21 cellular contexts compared by ENCODE assay signal in the genomic region with DNA sequence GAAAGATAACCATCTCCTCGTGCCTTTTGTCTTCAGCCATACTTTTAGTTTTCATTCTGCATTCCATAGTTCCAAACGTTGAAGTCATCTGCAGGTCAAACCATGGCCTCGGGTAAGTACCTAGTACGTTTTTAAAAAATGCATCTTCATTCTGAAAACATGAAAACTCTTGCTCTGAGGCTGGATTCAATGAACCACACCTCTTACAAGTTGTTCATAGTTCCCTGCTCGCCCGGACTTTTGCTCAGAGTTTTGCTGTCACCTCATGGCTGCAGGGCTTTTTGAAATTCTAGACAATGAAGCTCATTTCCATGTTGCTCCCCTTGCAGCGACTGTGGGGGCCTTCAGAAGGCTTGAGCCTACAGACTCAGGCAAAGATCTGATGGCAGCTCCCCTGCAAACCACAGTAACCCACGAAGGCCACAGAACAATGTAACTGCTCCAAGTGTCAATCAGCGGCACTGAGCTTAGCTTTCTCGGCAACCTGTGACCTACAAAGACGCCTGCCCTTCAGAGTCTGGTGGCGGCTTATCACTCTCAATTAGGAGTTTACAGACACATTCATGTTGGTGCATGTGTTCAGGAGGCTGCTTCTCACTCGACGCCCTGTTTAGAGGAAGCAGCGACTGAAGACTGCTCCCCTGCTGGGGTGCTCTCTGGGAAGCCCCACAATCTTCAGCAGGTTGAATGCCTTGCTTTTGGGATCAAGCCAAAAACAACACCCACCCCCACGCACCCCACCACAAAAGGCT.
DNase-seq lines count a peak whose midpoint lies in the region; ATAC-seq, FAIRE-seq and TF ChIP-seq lines count a peak whose summit lies in the region.
"Had no signal": no experiment of that assay in that cellular context is flagged by ENCODE, and none has a peak within 500 bp of the region (broad histone marks: within the 10 kb centered on the region; RNA-seq: fewer than 3 reads in every experiment).

No MANE protein-coding gene starts in this region.

- H3K27ac ChIP-seq in breast epithelium (peak overlapping the region; percentile 19 to 50), SJCRH30 (peak overlapping the region; percentile 14; the same call in 1 of the 2 replicates), small intestine (ENCODE audit: low read depth in 1 of 2, low read length in 1 of 2) (no peak overlapping the region)
- H3K27ac ChIP-seq: sigmoid colon, SK-N-MC had no signal

- no peaks in the 10 kb centered on the region for H3K36me3 Mint-ChIP-seq in MCF 10A (ENCODE audit: insufficient read depth, unreplicated experiment)
- no peaks in the 10 kb centered on the region for H3K36me3 Mint-ChIP-seq in stimulated activated effector memory CD8-positive, alpha-beta T cell treated with anti-CD3 and anti-CD28 coated beads, Interleukin-12 subunit alpha, Interleukin-12 subunit beta, amount 100 ng/mL, for 72 hours
- H3K36me3 Mint-ChIP-seq: activated CD4-positive, alpha-beta memory T cell treated with anti-CD3 and anti-CD28 coated beads for 36 hours; natural killer cell had no signal

- BruUV-seq in MCF 10A (replicated peaks; lab: Mats Ljungman, UMichigan) = no TSS peak

- peak; percentile 28 for ATAC-seq in esophagus mucosa
- ATAC-seq in stimulated activated effector memory CD8-positive, alpha-beta T cell treated with anti-CD3 and anti-CD28 coated beads, Interleukin-12 subunit alpha, Interleukin-12 subunit beta, amount 100 ng/mL, for 72 hours = no peak
- ATAC-seq: activated T-helper 17 cell treated with anti-CD3 and anti-CD28 coated beads, Interleukin-2, amount 50 U/mL, for 72 hours; stimulated activated memory B cell treated with anti-CD40 and anti-IgM and Interleukin-4, amounts not matched to agents 10 μg/mL and 1 μg/mL and 100 μg/mL, for 72 hours had no signal

- no peak for FAIRE-seq in small intestine (lab: Jason Lieb, UNC)
- FAIRE-seq: urothelium cell line had no signal

- H3K27ac Mint-ChIP-seq in MCF 10A (ENCODE audit: low read depth, unreplicated experiment) = no peak overlapping the region
- no peak overlapping the region for H3K27ac Mint-ChIP-seq in stimulated activated effector memory CD8-positive, alpha-beta T cell treated with anti-CD3 and anti-CD28 coated beads, Interleukin-12 subunit alpha, Interleukin-12 subunit beta, amount 100 ng/mL, for 72 hours
- H3K27ac Mint-ChIP-seq: activated CD4-positive, alpha-beta memory T cell treated with anti-CD3 and anti-CD28 coated beads for 36 hours; activated T-helper 17 cell treated with anti-CD3 and anti-CD28 coated beads, Interleukin-2, amount 50 U/mL, for 72 hours; natural killer cell; stimulated activated memory B cell treated with anti-CD40 and anti-IgM and Interleukin-4, amounts not matched to agents 10 μg/mL and 1 μg/mL and 100 μg/mL, for 72 hours had no signal

- H3K27me3 ChIP-seq in breast epithelium = no peaks in the 10 kb centered on the region
- no peaks in the 10 kb centered on the region for H3K27me3 ChIP-seq in SJCRH30
- H3K27me3 ChIP-seq in small intestine (ENCODE audit: control insufficient read depth in 2 of 2, insufficient read depth in 2 of 2, low read length in 2 of 2) = no peaks in the 10 kb centered on the region
- H3K27me3 ChIP-seq: sigmoid colon had no signal

- DNase-seq in breast epithelium (ENCODE audit: low spot score in 2 of 2) (peak in 1 of 2 donors; percentile 45), MCF 10A (ENCODE audit: unreplicated experiment) (no peak), SJCRH30 (peak; percentile 17 to 50), cerebellar nuclear complex (lab: John Stamatoyannopoulos, UW) (no peak), NCI-H446 treated with DMSO at 0.1 percent for 48 hours (lab: John Stamatoyannopoulos, UW) (no peak), small intestine (no peak)
- no peak for DNase-seq in stimulated activated effector memory CD8-positive, alpha-beta T cell treated with anti-CD3 and anti-CD28 coated beads, Interleukin-12 subunit alpha, Interleukin-12 subunit beta, amount 100 ng/mL, for 72 hours (ENCODE audit: low spot score in 2 of 2)
- DNase-seq: activated CD4-positive, alpha-beta memory T cell treated with anti-CD3 and anti-CD28 coated beads for 36 hours; aorta; Caco-2; HCEC 1CT; natural killer cell; NCI-H2107; NK-92 treated with Interleukin-12 subunit alpha and Interleukin-12 subunit beta, amount 100 ng/mL, for 24 hours; sigmoid colon; stimulated activated CD4-positive, alpha-beta T cell treated with anti-CD3 and anti-CD28 coated beads, Interleukin-4, amount 100 ng/mL, for 24 hours had no signal

- intact Hi-C loops in breast epithelium (cut with DNase I; ENCODE audit: low total_unique reads) (loop anchor here (5.0 kb wide), 1 partner anchor 861 kb away; no protein-coding TSS in a partner anchor), MCF 10A (cut with micrococcal nuclease) (no loop called here)

- H3K4me3 ChIP-seq in breast epithelium = no peak overlapping the region
- H3K4me3 ChIP-seq in SJCRH30 = no peak overlapping the region
- H3K4me3 ChIP-seq in small intestine (ENCODE audit: low read depth in 1 of 2, low read length in 2 of 2) = no peak overlapping the region
- H3K4me3 ChIP-seq: sigmoid colon, SK-N-MC had no signal

- TF ChIP-seq CTCF in breast epithelium (IDR thresholded peaks at IDR 0.05) (no peak), MCF 10A (IDR thresholded peaks at IDR 0.05; ENCODE audit: unreplicated experiment) (no peak)

- H3K9me3 ChIP-seq in breast epithelium (no peaks in the 10 kb centered on the region), SJCRH30 (replicated peaks) (no peaks in the 10 kb centered on the region), small intestine (ENCODE audit: control insufficient read depth, low read depth) (no peaks in the 10 kb centered on the region)
- H3K9me3 ChIP-seq: Caco-2, sigmoid colon had no signal

- POLR2A ChIA-PET in MCF 10A (lab: Yijun Ruan, JAX) = interaction anchor here (1.0 to 1.4 kb wide), 3 partner anchors 14 to 61 kb away, joined by 3 to 4 read pairs (median 4); a partner anchor contains a TSS

- H3K4me1 ChIP-seq in breast epithelium (no peaks in the 10 kb centered on the region), SJCRH30 (peaks cover 12% of the 10 kb centered on the region; the same call in 1 of the 2 replicates), small intestine (ENCODE audit: control insufficient read depth in 2 of 2, insufficient read depth in 1 of 2, low read depth in 1 of 2, low read length in 1 of 2) (no peaks in the 10 kb centered on the region)
- H3K4me1 ChIP-seq: Caco-2, sigmoid colon had no signal

- no peak for TF ChIP-seq POLR2A in breast epithelium (IDR thresholded peaks at IDR 0.05)

- no peak overlapping the region for H3K4me3 Mint-ChIP-seq in MCF 10A (ENCODE audit: unreplicated experiment)
- H3K4me3 Mint-ChIP-seq in stimulated activated effector memory CD8-positive, alpha-beta T cell treated with anti-CD3 and anti-CD28 coated beads, Interleukin-12 subunit alpha, Interleukin-12 subunit beta, amount 100 ng/mL, for 72 hours = no peak overlapping the region
- H3K4me3 Mint-ChIP-seq: activated CD4-positive, alpha-beta memory T cell treated with anti-CD3 and anti-CD28 coated beads for 36 hours; activated T-helper 17 cell treated with anti-CD3 and anti-CD28 coated beads, Interleukin-2, amount 50 U/mL, for 72 hours; natural killer cell; stimulated activated memory B cell treated with anti-CD40 and anti-IgM and Interleukin-4, amounts not matched to agents 10 μg/mL and 1 μg/mL and 100 μg/mL, for 72 hours had no signal

- CTCF ChIA-PET in MCF 10A (lab: Yijun Ruan, JAX) = interaction anchor here (1.1 to 1.4 kb wide), 2 partner anchors 14 to 63 kb away, joined by 5 read pairs; no protein-coding TSS in a partner anchor

- no peaks in the 10 kb centered on the region for H3K27me3 Mint-ChIP-seq in MCF 10A (ENCODE audit: insufficient read depth, unreplicated experiment)
- H3K27me3 Mint-ChIP-seq: activated CD4-positive, alpha-beta memory T cell treated with anti-CD3 and anti-CD28 coated beads for 36 hours; activated T-helper 17 cell treated with anti-CD3 and anti-CD28 coated beads, Interleukin-2, amount 50 U/mL, for 72 hours; stimulated activated memory B cell treated with anti-CD40 and anti-IgM and Interleukin-4, amounts not matched to agents 10 μg/mL and 1 μg/mL and 100 μg/mL, for 72 hours had no signal

- H3K9me3 Mint-ChIP-seq in MCF 10A (ENCODE audit: unreplicated experiment) = no peaks in the 10 kb centered on the region
- H3K9me3 Mint-ChIP-seq in stimulated activated effector memory CD8-positive, alpha-beta T cell treated with anti-CD3 and anti-CD28 coated beads, Interleukin-12 subunit alpha, Interleukin-12 subunit beta, amount 100 ng/mL, for 72 hours = no peaks in the 10 kb centered on the region
- H3K9me3 Mint-ChIP-seq: activated CD4-positive, alpha-beta memory T cell treated with anti-CD3 and anti-CD28 coated beads for 36 hours; activated T-helper 17 cell treated with anti-CD3 and anti-CD28 coated beads, Interleukin-2, amount 50 U/mL, for 72 hours; natural killer cell; stimulated activated memory B cell treated with anti-CD40 and anti-IgM and Interleukin-4, amounts not matched to agents 10 μg/mL and 1 μg/mL and 100 μg/mL, for 72 hours had no signal

- peaks cover 6% of the 10 kb centered on the region for H3K4me1 Mint-ChIP-seq in MCF 10A (ENCODE audit: insufficient read depth, unreplicated experiment)
- H3K4me1 Mint-ChIP-seq in stimulated activated effector memory CD8-positive, alpha-beta T cell treated with anti-CD3 and anti-CD28 coated beads, Interleukin-12 subunit alpha, Interleukin-12 subunit beta, amount 100 ng/mL, for 72 hours = no peaks in the 10 kb centered on the region
- H3K4me1 Mint-ChIP-seq: activated T-helper 17 cell treated with anti-CD3 and anti-CD28 coated beads, Interleukin-2, amount 50 U/mL, for 72 hours had no signal

- H3K36me3 ChIP-seq in breast epithelium (no peaks in the 10 kb centered on the region), SJCRH30 (no peaks in the 10 kb centered on the region), small intestine (ENCODE audit: control insufficient read depth in 2 of 2, insufficient read depth in 2 of 2, low read length in 2 of 2) (no peaks in the 10 kb centered on the region)
- H3K36me3 ChIP-seq: sigmoid colon had no signal

- WGBS in small intestine, 3 donors = 78 to 82% (median 80%) methylated on average over 16 of the region's 16 CpGs

Comparison
In these comparisons a context has a peak if more than half of its experiments do, and no peak if none do; other contexts are left out.
1. DNase-seq: peak in SJCRH30 (2 of 2); none in MCF 10A (single experiment), cerebellar nuclear complex (0 of 2), stimulated activated effector memory CD8-positive, alpha-beta T cell treated with anti-CD3 and anti-CD28 coated beads, Interleukin-12 subunit alpha, Interleukin-12 subunit beta, amount 100 ng/mL, for 72 hours (0 of 2), NCI-H446 treated with DMSO at 0.1 percent for 48 hours (single experiment) and small intestine (single experiment).
2. H3K27ac ChIP-seq: peak in breast epithelium (2 of 2) and SJCRH30 (single experiment); none in small intestine (0 of 2).